Comparison of ENCODE assay signal across 17 cellular contexts in the genomic region with DNA sequence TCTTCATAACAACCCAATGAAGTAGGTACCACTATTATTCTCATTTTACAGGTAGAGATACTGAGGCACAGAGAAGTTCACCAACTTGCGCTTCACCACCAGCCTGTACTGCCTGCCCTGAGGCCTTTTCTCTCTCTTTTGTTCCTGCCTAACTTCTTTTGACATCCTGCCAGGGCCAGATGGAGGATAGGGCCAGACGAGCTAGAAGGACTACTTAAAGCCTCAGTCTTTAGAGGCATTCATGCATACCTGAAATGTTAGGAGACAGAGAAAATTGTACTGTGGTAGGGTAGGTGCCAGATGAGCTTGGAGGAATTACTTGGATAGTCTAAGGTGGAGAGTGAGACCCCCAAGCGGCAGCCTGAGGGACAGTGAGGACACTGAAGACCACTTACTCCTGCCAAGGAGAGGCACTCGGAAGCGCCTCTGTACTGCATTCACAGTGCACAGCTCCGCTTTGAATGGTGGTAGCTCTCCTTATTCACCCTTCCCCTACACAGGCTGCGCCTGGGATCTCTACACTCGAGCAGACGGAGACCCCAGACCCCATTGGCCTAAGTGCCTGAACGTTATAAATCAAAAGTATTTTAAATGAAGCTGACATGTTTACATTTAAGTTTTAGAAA. TPM values are rescaled to one million over a fixed set of nuclear protein-coding genes. Genes with fewer than 3 reads are reported as not detected.
DNase-seq lines count a peak whose midpoint lies in the region; FAIRE-seq and TF ChIP-seq lines count a peak whose summit lies in the region.
"Had no signal": no experiment of that assay in that cellular context is flagged by ENCODE, and none has a peak within 500 bp of the region (broad histone marks: within the 10 kb centered on the region; RNA-seq: fewer than 3 reads in every experiment).

No MANE protein-coding gene starts in this region.

- no peak overlapping the region for H4K8ac ChIP-seq in mesenchymal stem cell (ENCODE audit: low read length)

- TF ChIP-seq RAD21 in Ishikawa (IDR thresholded peaks at IDR 0.05; ENCODE audit: low read depth): no peak

- WGBS in adrenal gland, 4 donors: 76 to 82% (median 77%) methylated on average over 10 of the region's 10 CpGs
- 91% methylated on average over 6 of the region's 10 CpGs for WGBS in mesenchymal stem cell

- TF ChIP-seq EP300 in Ishikawa (IDR thresholded peaks at IDR 0.05; ENCODE audit: borderline replicate concordance): no peak

- peaks cover 8% of the 10 kb centered on the region for H3K4me1 Mint-ChIP-seq in Caco-2 (ENCODE audit: low read depth, unreplicated experiment)

- no peak overlapping the region for H3K4me3 Mint-ChIP-seq in Caco-2 (ENCODE audit: unreplicated experiment)
- H3K4me3 Mint-ChIP-seq: stimulated activated effector memory CD8-positive, alpha-beta T cell treated with anti-CD3 and anti-CD28 coated beads, Interleukin-12 subunit alpha, Interleukin-12 subunit beta, amount 100 ng/mL, for 72 hours had no signal

- no peak overlapping the region for H3K14ac ChIP-seq in mesenchymal stem cell (ENCODE audit: low read length in 2 of 2)

- no peak overlapping the region for H2BK120ac ChIP-seq in mesenchymal stem cell (ENCODE audit: low read depth, low read length)

- no peak for FAIRE-seq in RCC 7860 (lab: Jason Lieb, UNC)
- FAIRE-seq: G401.6, islet of Langerhans had no signal

- peak in 1 of 2 experiments; percentile 13 for DNase-seq in Caco-2
- peak in 4 of 7 donors; percentile 3 to 36 (median 10) for DNase-seq in adrenal gland
- DNase-seq in mesenchymal stem cell: no peak
- no peak for DNase-seq in breast epithelium (ENCODE audit: low spot score in 2 of 2)
- DNase-seq in RCC 7860 (ENCODE audit: low spot score): no peak
- DNase-seq in cerebellar nuclear complex (lab: John Stamatoyannopoulos, UW): no peak
- no peak for DNase-seq in NCI-H1048 (lab: John Stamatoyannopoulos, UW)
- DNase-seq: gastrocnemius medialis; NCI-H1436 treated with DMSO at 0.1 percent for 48 hours; psoas muscle; stimulated activated CD4-positive, alpha-beta T cell treated with anti-CD3 and anti-CD28 coated beads, Interleukin-2, amount 100 ng/mL, for 48 hours had no signal

- H2BK15ac ChIP-seq in mesenchymal stem cell (ENCODE audit: low read depth, poor library complexity, severe bottlenecking): no peak overlapping the region

- no peaks in the 10 kb centered on the region for H3K36me3 ChIP-seq in Caco-2 (ENCODE audit: control insufficient read depth, insufficient read depth, low read length)
- no peaks in the 10 kb centered on the region for H3K36me3 ChIP-seq in adrenal gland (replicated peaks in 1 of 2)
- H3K36me3 ChIP-seq in mesenchymal stem cell (ENCODE audit: control insufficient read depth in 1 of 2, insufficient read depth in 2 of 2, low read depth in 1 of 2, low read length in 2 of 2): peaks cover 0 to 8% of the 10 kb centered on the region in 2 experiments
- H3K36me3 ChIP-seq in breast epithelium: no peaks in the 10 kb centered on the region
- H3K36me3 ChIP-seq: ascending aorta, gastrocnemius medialis had no signal

- H3K4me3 ChIP-seq in Caco-2 (ENCODE audit: low read depth, low read length): no peak overlapping the region
- H3K4me3 ChIP-seq in adrenal gland: no peak overlapping the region
- no peak overlapping the region for H3K4me3 ChIP-seq in mesenchymal stem cell (ENCODE audit: insufficient read depth in 1 of 2, low read depth in 1 of 2, low read length in 2 of 2)
- H3K4me3 ChIP-seq in breast epithelium: no peak overlapping the region
- H3K4me3 ChIP-seq: ascending aorta, gastrocnemius medialis, psoas muscle had no signal

- intact Hi-C loops in Caco-2 (cut with micrococcal nuclease; ENCODE audit: unreplicated experiment): no loop called here
- intact Hi-C loops in adrenal gland (cut with DNase I): no loop called here
- intact Hi-C loops in breast epithelium (cut with DNase I; ENCODE audit: low total_unique reads): no loop called here

- BruUV-seq in Caco-2 (replicated peaks; lab: Mats Ljungman, UMichigan): no TSS peak

- no peaks in the 10 kb centered on the region; the same call in 1 of the 2 replicates for H3K4me1 ChIP-seq in Caco-2
- no peaks in the 10 kb centered on the region for H3K4me1 ChIP-seq in adrenal gland (replicated peaks in 1 of 2)
- H3K4me1 ChIP-seq in mesenchymal stem cell (ENCODE audit: control insufficient read depth, insufficient read depth, low read depth, low read length): peaks cover 6% of the 10 kb centered on the region
- H3K4me1 ChIP-seq in breast epithelium: no peaks in the 10 kb centered on the region
- H3K4me1 ChIP-seq: ascending aorta, gastrocnemius medialis, psoas muscle had no signal

- no peaks in the 10 kb centered on the region for H3K79me1 ChIP-seq in mesenchymal stem cell (replicated peaks; ENCODE audit: low read length, poor library complexity, severe bottlenecking)

- H3K18ac ChIP-seq in mesenchymal stem cell (ENCODE audit: low read depth in 1 of 2, low read length in 2 of 2): peak overlapping the region in 1 of 2 experiments; percentile 4

- no peaks in the 10 kb centered on the region for H3K9me3 Mint-ChIP-seq in Caco-2 (ENCODE audit: unreplicated experiment)
- H3K9me3 Mint-ChIP-seq: stimulated activated effector memory CD8-positive, alpha-beta T cell treated with anti-CD3 and anti-CD28 coated beads, Interleukin-12 subunit alpha, Interleukin-12 subunit beta, amount 100 ng/mL, for 72 hours had no signal

- H3K4me2 ChIP-seq in mesenchymal stem cell (ENCODE audit: low read length, poor library complexity, severe bottlenecking): no peak overlapping the region

- no peak overlapping the region for H2BK5ac ChIP-seq in mesenchymal stem cell (ENCODE audit: low read depth, low read length, poor library complexity, severe bottlenecking)

- no peak overlapping the region for H2AFZ ChIP-seq in mesenchymal stem cell (ENCODE audit: low read depth, low read length)

- H3K27ac Mint-ChIP-seq in Caco-2 (ENCODE audit: unreplicated experiment): peak overlapping the region; percentile 75
- H3K27ac Mint-ChIP-seq: stimulated activated effector memory CD8-positive, alpha-beta T cell treated with anti-CD3 and anti-CD28 coated beads, Interleukin-12 subunit alpha, Interleukin-12 subunit beta, amount 100 ng/mL, for 72 hours had no signal

- POLR2A ChIA-PET in Caco-2 (lab: Charles Lee): no interaction called here

- H3K9ac ChIP-seq in mesenchymal stem cell (ENCODE audit: low read length): no peak overlapping the region

- H3K23ac ChIP-seq in mesenchymal stem cell (ENCODE audit: low read length in 2 of 2): no peak overlapping the region

- no peak overlapping the region for H2BK12ac ChIP-seq in mesenchymal stem cell (ENCODE audit: low read length in 2 of 2)

- TF ChIP-seq CTCF in Caco-2 (IDR thresholded peaks at IDR 0.05; ENCODE audit: insufficient read depth in 1 of 2, low read depth in 1 of 2, low read length in 1 of 2, severe bottlenecking in 1 of 2, unreplicated experiment in 1 of 2): no peak
- no peak for TF ChIP-seq CTCF in adrenal gland (IDR thresholded peaks at IDR 0.05)
- no peak for TF ChIP-seq CTCF in breast epithelium (IDR thresholded peaks at IDR 0.05)

- no peaks in the 10 kb centered on the region for H3K9me3 ChIP-seq in Caco-2
- H3K9me3 ChIP-seq in adrenal gland (replicated peaks in 1 of 3): no peaks in the 10 kb centered on the region
- no peaks in the 10 kb centered on the region for H3K9me3 ChIP-seq in mesenchymal stem cell (ENCODE audit: control insufficient read depth, low read length)
- peaks cover 0 to 7% of the 10 kb centered on the region in 2 donors for H3K9me3 ChIP-seq in breast epithelium
- H3K9me3 ChIP-seq: ascending aorta, gastrocnemius medialis, psoas muscle had no signal

- peaks cover 7% of the 10 kb centered on the region for H3K36me3 Mint-ChIP-seq in Caco-2 (ENCODE audit: insufficient read depth, unreplicated experiment)
- H3K36me3 Mint-ChIP-seq: stimulated activated effector memory CD8-positive, alpha-beta T cell treated with anti-CD3 and anti-CD28 coated beads, Interleukin-12 subunit alpha, Interleukin-12 subunit beta, amount 100 ng/mL, for 72 hours had no signal

- H3K27me3 Mint-ChIP-seq in Caco-2 (ENCODE audit: insufficient read depth, unreplicated experiment): no peaks in the 10 kb centered on the region

- H3K4ac ChIP-seq in mesenchymal stem cell (ENCODE audit: low read depth in 1 of 2, low read length in 2 of 2): no peak overlapping the region

- CTCF ChIA-PET in Caco-2 (lab: Charles Lee): interaction anchor here (0.6 kb wide), 1 partner anchor 26 kb away, joined by 3 read pairs; no protein-coding TSS in a partner anchor

- TF ChIP-seq POLR2A in adrenal gland (IDR thresholded peaks at IDR 0.05): no peak
- TF ChIP-seq POLR2A in breast epithelium (IDR thresholded peaks at IDR 0.05): no peak

- H3K27me3 ChIP-seq in Caco-2 (replicated peaks; ENCODE audit: control insufficient read depth, insufficient read depth, low read length) (no peaks in the 10 kb centered on the region), adrenal gland (no peaks in the 10 kb centered on the region), mesenchymal stem cell (ENCODE audit: control insufficient read depth in 1 of 2, insufficient read depth in 1 of 2, low read length in 2 of 2) (peaks cover 0 to 5% of the 10 kb centered on the region in 2 experiments), breast epithelium (no peaks in the 10 kb centered on the region)
- H3K27me3 ChIP-seq: ascending aorta had no signal

- peak overlapping the region; percentile 28 for H4K91ac ChIP-seq in mesenchymal stem cell (ENCODE audit: low read length)

- H3K27ac ChIP-seq in adrenal gland (no peak overlapping the region), mesenchymal stem cell (ENCODE audit: low read length, poor library complexity, severe bottlenecking) (no peak overlapping the region), breast epithelium (no peak overlapping the region)
- H3K27ac ChIP-seq: ascending aorta, gastrocnemius medialis, psoas muscle had no signal

- no peak overlapping the region for H2AK5ac ChIP-seq in mesenchymal stem cell (ENCODE audit: low read length, severe bottlenecking)

RNA-seq across cellular contexts. Expression of a gene that starts 6.2 kb away (rescaled TPM):
- total RNA-seq in Caco-2 (2022) (18.3 and 27.5 TPM in 2 replicates), adrenal gland (10 to 100 TPM in 1 of 8 donors, 1 to 10 TPM in 6, not detected in 1; 2.9 to 26.0 (median 4.0) TPM), breast epithelium (1 to 10 TPM in 1 of 3 donors, not detected in 2; 8.3 TPM)
- polyA plus RNA-seq in adrenal gland: 10 to 100 TPM in 2 of 3 donors, 1 to 10 TPM in 1; 3.3 to 24.8 (median 14.3) TPM
- not detected for polyA plus RNA-seq in mesenchymal stem cell (2013, experiment 1 of 2)
- polyA plus RNA-seq in mesenchymal stem cell (2013, experiment 2 of 2): not detected
- polyA plus RNA-seq: BJ had no signal

RNA-seq across cellular contexts. Expression of a gene that starts 13.0 kb away (rescaled TPM):
- 45.5 and 46.0 TPM in 2 replicates for total RNA-seq in Caco-2 (2022)
- 1 to 10 TPM in 4 of 8 donors, under 1 TPM in 1, not detected in 3; 0.60 to 6.8 (median 1.8) TPM for total RNA-seq in adrenal gland
- 10 to 100 TPM in 1 of 3 donors, 1 to 10 TPM in 1, under 1 TPM in 1; 0.88 to 16.2 (median 1.3) TPM for polyA plus RNA-seq in adrenal gland
- polyA plus RNA-seq in mesenchymal stem cell (2013, experiment 1 of 2): not detected
- not detected for polyA plus RNA-seq in mesenchymal stem cell (2013, experiment 2 of 2)
- total RNA-seq in breast epithelium: 1 to 10 TPM in 2 of 3 donors, not detected in 1; 1.6 to 2.9 TPM
- total RNA-seq: psoas muscle had no signal
- polyA plus RNA-seq: BJ had no signal

Comparison
In these comparisons a context has a peak if more than half of its experiments do, and no peak if none do; other contexts are left out.
1. DNase-seq: peak in adrenal gland (4 of 7); none in mesenchymal stem cell (single experiment), breast epithelium (0 of 2), RCC 7860 (single experiment), cerebellar nuclear complex (0 of 2) and NCI-H1048 (single experiment).